In the genomic region with DNA sequence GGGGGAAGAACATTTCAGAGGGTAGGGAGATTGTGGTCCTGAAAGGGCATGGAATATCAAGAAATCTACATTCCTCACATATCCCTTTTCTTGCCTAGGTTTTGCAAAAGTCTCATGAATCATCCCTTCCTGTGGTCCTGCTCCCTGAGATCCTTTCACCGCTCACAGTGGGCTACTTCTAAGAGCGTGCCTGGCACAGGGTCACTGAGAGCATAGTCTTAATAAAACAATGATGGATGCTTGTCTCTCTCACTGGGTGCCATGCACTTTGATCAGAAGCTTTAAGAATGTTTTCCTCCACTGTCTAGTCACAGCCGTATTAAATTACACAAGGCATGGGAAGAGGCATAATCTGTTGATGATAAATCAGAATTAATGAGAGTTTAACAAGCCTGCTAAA, we compare ENCODE assay signal across 18 cellular contexts.
"Had no signal": no experiment of that assay in that cellular context is flagged by ENCODE, and none has a peak within 500 bp of the region (broad histone marks: within the 10 kb centered on the region; RNA-seq: fewer than 3 reads in every experiment).

No MANE protein-coding gene starts in this region.

- H3K4me3 ChIP-seq: heart right ventricle, prostate gland, skin epidermis, tibial nerve, vagina had no signal

- ATAC-seq: activated CD8-positive, alpha-beta memory T cell treated with anti-CD3 and anti-CD28 coated beads, Interleukin-2, amount 10 ng/mL, durations not matched to agents 7 days and 5 days; esophagus mucosa; heart right ventricle; naive thymus-derived CD4-positive, alpha-beta T cell; right cardiac atrium had no signal

- DNase-seq: activated B cell treated with CpG ODN at 0.5 μM for 24 hours; activated CD4-positive, alpha-beta memory T cell treated with anti-CD3 and anti-CD28 coated beads for 36 hours; activated CD4-positive, alpha-beta T cell treated with anti-CD3 and anti-CD28 coated beads for 4 hours; activated CD8-positive, alpha-beta memory T cell treated with anti-CD3 and anti-CD28 coated beads, Interleukin-2, amount 10 ng/mL, durations not matched to agents 7 days and 5 days; activated naive CD4-positive, alpha-beta T cell; activated naive CD8-positive, alpha-beta T cell treated with anti-CD3 and anti-CD28 coated beads for 36 hours; anterior cingulate cortex; brain microvascular endothelial cell; effector CD4-positive, alpha-beta T cell; heart right ventricle; mesenchymal stem cell; naive thymus-derived CD4-positive, alpha-beta T cell; right cardiac atrium had no signal

- H3K27me3 ChIP-seq: brain microvascular endothelial cell, tibial nerve, vagina had no signal

- H3K4me1 ChIP-seq: heart right ventricle, prostate gland, tibial nerve, vagina had no signal

- H3K36me3 ChIP-seq: brain microvascular endothelial cell, heart right ventricle, prostate gland, tibial nerve, vagina had no signal

- H3K27ac ChIP-seq: brain microvascular endothelial cell, heart right ventricle, prostate gland, skin epidermis, tibial nerve, vagina had no signal

- H3K9me3 ChIP-seq: heart right ventricle, prostate gland, tibial nerve, vagina had no signal
